Comparison of ENCODE assay signal across 9 cellular contexts in genomic region chr21:31335957-31336738, GRCh38. TPM values are rescaled to one million over a fixed set of nuclear protein-coding genes. Genes with fewer than 3 reads are reported as not detected.
DNase-seq lines count a peak whose midpoint lies in the region; ATAC-seq, FAIRE-seq and TF ChIP-seq lines count a peak whose summit lies in the region.
"Had no signal": no experiment of that assay in that cellular context is flagged by ENCODE, and none has a peak within 500 bp of the region (broad histone marks: within the 10 kb centered on the region; RNA-seq: fewer than 3 reads in every experiment).

No MANE protein-coding gene starts in this region.

- TF ChIP-seq CTCF in astrocyte (IDR thresholded peaks at IDR 0.05; ENCODE audit: insufficient read depth, low read depth, low read length): no peak
- TF ChIP-seq CTCF in left lung (IDR thresholded peaks at IDR 0.05): no peak
- no peak for TF ChIP-seq CTCF in transverse colon (IDR thresholded peaks at IDR 0.05)

- TF ChIP-seq EP300 in transverse colon (IDR thresholded peaks at IDR 0.05; ENCODE audit: low read depth): no peak

- H3K9ac ChIP-seq in astrocyte (ENCODE audit: low read length): peak overlapping the region; percentile 65

- H3K4me2 ChIP-seq in astrocyte (ENCODE audit: low read length): peak overlapping the region; percentile 77

- H3K36me3 ChIP-seq in astrocyte (ENCODE audit: insufficient read depth, low read length) (no peaks in the 10 kb centered on the region), left lung (no peaks in the 10 kb centered on the region), transverse colon (no peaks in the 10 kb centered on the region)
- H3K36me3 ChIP-seq: thoracic aorta had no signal

- H3K79me2 ChIP-seq in astrocyte (ENCODE audit: insufficient read depth, low read length): peaks cover 35% of the 10 kb centered on the region

- ATAC-seq in HG03439 (IDR thresholded peaks at IDR 0.05; ENCODE audit: unreplicated experiment) (peak; percentile 75), left lung (peak; percentile 71), GM21717 (IDR thresholded peaks at IDR 0.05; ENCODE audit: unreplicated experiment) (no peak), HG02884 (IDR thresholded peaks at IDR 0.05; ENCODE audit: unreplicated experiment) (no peak), left lobe of liver (no peak)

- no peaks in the 10 kb centered on the region for H4K20me1 ChIP-seq in astrocyte (ENCODE audit: insufficient read depth, low read length)

- H3K27ac Mint-ChIP-seq in astrocyte (ENCODE audit: unreplicated experiment): peak overlapping the region; percentile 89

- H3K4me1 Mint-ChIP-seq in astrocyte (ENCODE audit: low read depth, unreplicated experiment): peaks cover 26% of the 10 kb centered on the region

- H3K4me3 ChIP-seq in astrocyte (ENCODE audit: insufficient read depth, low read depth, low read length) (peak overlapping the region; percentile 2), left lung (no peak overlapping the region), transverse colon (no peak overlapping the region)
- H3K4me3 ChIP-seq: thoracic aorta had no signal

- no peaks in the 10 kb centered on the region for H3K27me3 Mint-ChIP-seq in astrocyte (ENCODE audit: low read depth, unreplicated experiment)

- 61 to 82% methylated on average over 4 to 12 of the region's 12 CpGs for WGBS in transverse colon (ENCODE audit: low coverage in 1 of 2), 2 donors

- intact Hi-C loops in left lung (cut with DNase I) (no loop called here), transverse colon (cut with DNase I; ENCODE audit: low total_unique reads) (no loop called here)

- H3K4me3 Mint-ChIP-seq in astrocyte (ENCODE audit: unreplicated experiment): no peak overlapping the region

- FAIRE-seq in astrocyte (lab: Jason Lieb, UNC): peak; percentile 99

- H3K4me1 ChIP-seq in astrocyte (ENCODE audit: insufficient read depth, low read length) (peaks cover 12% of the 10 kb centered on the region), left lung (no peaks in the 10 kb centered on the region), transverse colon (no peaks in the 10 kb centered on the region)

- no peak overlapping the region for H2AFZ ChIP-seq in astrocyte (ENCODE audit: low read depth, low read length)

- TF ChIP-seq POLR2A in transverse colon (IDR thresholded peaks at IDR 0.05): no peak

- DNase-seq in CD1c-positive myeloid dendritic cell (ENCODE audit: extremely low spot score): peak; percentile 39
- DNase-seq in astrocyte (ENCODE audit: low read depth): peak; percentile 96
- no peak for DNase-seq in left lung
- no peak for DNase-seq in transverse colon
- DNase-seq in left lobe of liver (ENCODE audit: low spot score): no peak

- H3K27me3 ChIP-seq in astrocyte (ENCODE audit: insufficient read depth, low read length) (no peaks in the 10 kb centered on the region), left lung (peaks cover 2 to 22% of the 10 kb centered on the region in 2 donors), transverse colon (no peaks in the 10 kb centered on the region)

- in situ Hi-C loops in transverse colon (cut with MboI; ENCODE audit: low pct_ligation_motif_present in 1 of 4, low pct_unique_long_range_greater_than_20kb in 1 of 4, low sequenced_read_pairs in 3 of 4): loop anchor here in 1 of 4 donors (25.0 kb wide), 1 partner anchor 251 kb away; no protein-coding TSS in a partner anchor

- peaks cover 2% of the 10 kb centered on the region for H3K9me3 Mint-ChIP-seq in astrocyte (ENCODE audit: unreplicated experiment)

- H3K9me3 ChIP-seq in astrocyte (ENCODE audit: insufficient read depth, low read depth, low read length): no peaks in the 10 kb centered on the region
- H3K9me3 ChIP-seq in left lung: no peaks in the 10 kb centered on the region
- H3K9me3 ChIP-seq in transverse colon: no peaks in the 10 kb centered on the region
- H3K9me3 ChIP-seq: thoracic aorta had no signal

- H3K27ac ChIP-seq in astrocyte (ENCODE audit: low read depth, low read length) (peak overlapping the region; percentile 83), left lung (no peak overlapping the region), transverse colon (no peak overlapping the region)
- H3K27ac ChIP-seq: thoracic aorta had no signal

- peaks cover 4% of the 10 kb centered on the region for H3K36me3 Mint-ChIP-seq in astrocyte (ENCODE audit: low read depth, unreplicated experiment)

RNA-seq across cellular contexts. Expression of gene TIAM1, which starts 7.9 kb away (rescaled TPM):
- total RNA-seq in astrocyte (17.0 and 17.8 TPM in 2 replicates), left lung (10 to 100 TPM in 1 of 2 donors, 1 to 10 TPM in 1; 9.7 to 12.5 TPM), transverse colon (10 to 100 TPM in 1 of 4 donors, 1 to 10 TPM in 3; 4.5 to 18.9 (median 6.5) TPM), left lobe of liver (6.4 TPM)

Comparison
In these comparisons a context has a peak if more than half of its experiments do, and no peak if none do; other contexts are left out.
1. DNase-seq: peak in CD1c-positive myeloid dendritic cell (single experiment) and astrocyte (single experiment); none in left lung (0 of 2), transverse colon (single experiment) and left lobe of liver (single experiment).
2. ATAC-seq: peak in HG03439 (single experiment) and left lung (single experiment); none in GM21717 (single experiment), HG02884 (single experiment) and left lobe of liver (single experiment).